1 cellular context compared by ENCODE assay signal in the genomic region with DNA sequence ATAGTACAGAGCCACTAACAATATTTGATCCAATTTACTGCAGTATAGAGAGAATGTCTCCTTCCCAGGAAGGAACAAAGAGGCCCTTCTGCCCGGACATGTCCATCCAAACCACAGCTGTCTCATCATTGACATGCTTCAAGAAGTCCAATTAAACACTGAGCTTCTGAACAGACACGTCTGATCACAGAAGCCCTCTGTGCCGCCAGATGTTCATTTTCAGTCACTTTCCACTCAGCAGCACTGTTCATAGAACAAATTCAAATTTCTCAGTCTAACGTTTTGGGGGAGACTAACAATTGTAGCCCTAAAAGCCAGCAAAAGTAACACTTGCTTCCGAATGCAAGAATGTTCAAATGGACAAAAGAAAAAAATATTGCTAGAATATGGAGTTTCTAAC.
TF ChIP-seq lines count a peak whose summit lies in the region.

No MANE protein-coding gene starts in this region.

TF ChIP-seq in K562, 482 proteins besides CTCF, POLR2A, EP300 and RAD21 (continued from another document):
- TF ChIP-seq ZNF518B (CRISPR knock-in tag; IDR thresholded peaks at IDR 0.05) (no peak), EZH2 (IDR thresholded peaks at IDR 0.05; ENCODE audit: borderline replicate concordance, low read depth, low read length) (no peak), THRAP3 (IDR thresholded peaks at IDR 0.05; ENCODE audit: borderline replicate concordance) (no peak), RB1 (IDR thresholded peaks at IDR 0.05; ENCODE audit: low read depth) (no peak), ZNF586 (CRISPR knock-in tag; conservative IDR thresholded peaks at IDR 0.05) (no peak), MAFK (IDR thresholded peaks at IDR 0.05; ENCODE audit: low read length) (no peak), BCOR (IDR thresholded peaks at IDR 0.05) (no peak), RREB1 (CRISPR knock-in tag; IDR thresholded peaks at IDR 0.05) (no peak), ZNF175 (CRISPR knock-in tag; IDR thresholded peaks at IDR 0.05; ENCODE audit: low read depth) (no peak), NCOA6 (IDR thresholded peaks at IDR 0.05) (no peak), ZNF277 (CRISPR knock-in tag; IDR thresholded peaks at IDR 0.05; ENCODE audit: borderline replicate concordance) (no peak)
- TF ChIP-seq, protein P1, sequence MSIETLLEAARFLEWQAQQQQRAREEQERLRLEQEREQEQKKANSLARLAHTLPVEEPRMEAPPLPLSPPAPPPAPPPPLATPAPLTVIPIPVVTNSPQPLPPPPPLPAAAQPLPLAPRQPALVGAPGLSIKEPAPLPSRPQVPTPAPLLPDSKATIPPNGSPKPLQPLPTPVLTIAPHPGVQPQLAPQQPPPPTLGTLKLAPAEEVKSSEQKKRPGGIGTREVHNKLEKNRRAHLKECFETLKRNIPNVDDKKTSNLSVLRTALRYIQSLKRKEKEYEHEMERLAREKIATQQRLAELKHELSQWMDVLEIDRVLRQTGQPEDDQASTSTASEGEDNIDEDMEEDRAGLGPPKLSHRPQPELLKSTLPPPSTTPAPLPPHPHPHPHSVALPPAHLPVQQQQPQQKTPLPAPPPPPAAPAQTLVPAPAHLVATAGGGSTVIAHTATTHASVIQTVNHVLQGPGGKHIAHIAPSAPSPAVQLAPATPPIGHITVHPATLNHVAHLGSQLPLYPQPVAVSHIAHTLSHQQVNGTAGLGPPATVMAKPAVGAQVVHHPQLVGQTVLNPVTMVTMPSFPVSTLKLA (conservative IDR thresholded peaks at IDR 0.05) = no peak
